ENCODE assay signal across 8 cellular contexts in the genomic region with DNA sequence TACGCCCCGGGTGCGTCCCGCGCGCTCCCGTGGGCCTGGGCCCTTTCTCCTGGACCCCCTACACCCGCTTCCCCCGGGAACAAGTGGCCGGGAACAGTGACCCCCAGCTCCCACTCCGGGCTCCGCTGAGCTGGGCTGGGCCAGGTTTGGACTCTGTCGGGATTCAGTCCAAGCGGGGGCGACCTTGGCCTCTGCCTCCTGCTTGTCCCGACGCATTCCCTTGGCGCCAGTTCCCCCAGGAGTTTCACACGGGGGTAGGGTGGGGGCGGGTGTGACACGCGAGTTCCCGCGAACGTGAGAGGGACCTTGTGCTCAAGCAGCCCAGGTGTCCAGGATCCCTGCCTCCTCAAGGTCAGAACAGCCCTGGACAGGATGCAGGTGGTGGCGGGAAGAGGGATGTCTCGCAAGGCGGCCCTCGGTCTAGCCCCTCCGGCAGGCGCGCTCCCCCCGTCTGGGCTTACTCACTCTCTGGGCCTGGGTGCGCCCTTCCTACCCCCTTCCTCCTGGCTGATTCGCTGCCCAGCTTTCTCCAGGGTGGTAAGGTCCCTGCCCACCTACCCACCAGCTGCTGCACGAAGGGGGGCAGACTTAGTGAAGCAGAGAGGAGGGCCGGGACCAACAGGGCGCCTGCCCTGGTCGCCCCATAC. TPM values are rescaled to one million over a fixed set of nuclear protein-coding genes. Genes with fewer than 3 reads are reported as not detected.
A peak's percentile ranks its signal among the peaks of the same experiment; 100 is the strongest.
DNase-seq lines count a peak whose midpoint lies in the region; ATAC-seq and TF ChIP-seq lines count a peak whose summit lies in the region.

No MANE protein-coding gene starts in this region.

- H3K9me3 ChIP-seq in iPS-18a (ENCODE audit: control insufficient read depth, low read depth, low read length) (no peaks in the 10 kb centered on the region), smooth muscle cell (replicated peaks; ENCODE audit: low read depth) (no peaks in the 10 kb centered on the region)

- no peak overlapping the region for H3K9ac ChIP-seq in iPS-18a (ENCODE audit: low read length)
- peak overlapping the region; percentile 74 for H3K9ac ChIP-seq in smooth muscle cell (ENCODE audit: low read depth)

- peaks cover 7% of the 10 kb centered on the region for H3K4me1 Mint-ChIP-seq in T-helper 1 cell treated with Interleukin-12 subunit alpha and Interleukin-12 subunit beta and Interleukin-4 antibody, amounts not matched to agents 30 μg/mL and 1 μg/mL, for 36 hours (ENCODE audit: low read depth)
- H3K4me1 Mint-ChIP-seq in activated T-helper 2 cell treated with anti-CD3 and anti-CD28 coated beads, Interferon-gamma antibody, Interleukin-2, Interleukin-4, amounts not matched to agents 10 μg/mL and 5 μg/mL and 100 μg/mL, durations not matched to agents 14 hours and 24 hours and 36 hours (ENCODE audit: low read depth): peaks cover 7% of the 10 kb centered on the region

- H3F3A ChIP-seq in smooth muscle cell (ENCODE audit: low read depth): no peaks in the 10 kb centered on the region

- H3K36me3 Mint-ChIP-seq in T-helper 1 cell treated with Interleukin-12 subunit alpha and Interleukin-12 subunit beta and Interleukin-4 antibody, amounts not matched to agents 30 μg/mL and 1 μg/mL, for 36 hours (ENCODE audit: low read depth): no peaks in the 10 kb centered on the region
- H3K36me3 Mint-ChIP-seq in activated T-helper 2 cell treated with anti-CD3 and anti-CD28 coated beads, Interferon-gamma antibody, Interleukin-2, Interleukin-4, amounts not matched to agents 10 μg/mL and 5 μg/mL and 100 μg/mL, durations not matched to agents 14 hours and 24 hours and 36 hours (ENCODE audit: low read depth): peaks cover 5% of the 10 kb centered on the region

- H3K36me3 ChIP-seq in iPS-18a (ENCODE audit: control insufficient read depth, low read depth, low read length): no peaks in the 10 kb centered on the region
- no peaks in the 10 kb centered on the region for H3K36me3 ChIP-seq in smooth muscle cell (ENCODE audit: low read depth)

- H3K9me3 Mint-ChIP-seq in T-helper 1 cell treated with Interleukin-12 subunit alpha and Interleukin-12 subunit beta and Interleukin-4 antibody, amounts not matched to agents 30 μg/mL and 1 μg/mL, for 36 hours: no peaks in the 10 kb centered on the region
- H3K9me3 Mint-ChIP-seq in activated T-helper 2 cell treated with anti-CD3 and anti-CD28 coated beads, Interferon-gamma antibody, Interleukin-2, Interleukin-4, amounts not matched to agents 10 μg/mL and 5 μg/mL and 100 μg/mL, durations not matched to agents 14 hours and 24 hours and 36 hours: no peaks in the 10 kb centered on the region

- H4K20me1 ChIP-seq in smooth muscle cell (ENCODE audit: low read depth): peaks cover 6% of the 10 kb centered on the region

- H3K4me3 Mint-ChIP-seq in T-helper 1 cell treated with Interleukin-12 subunit alpha and Interleukin-12 subunit beta and Interleukin-4 antibody, amounts not matched to agents 30 μg/mL and 1 μg/mL, for 36 hours: peak overlapping the region; percentile 28
- H3K4me3 Mint-ChIP-seq in activated T-helper 2 cell treated with anti-CD3 and anti-CD28 coated beads, Interferon-gamma antibody, Interleukin-2, Interleukin-4, amounts not matched to agents 10 μg/mL and 5 μg/mL and 100 μg/mL, durations not matched to agents 14 hours and 24 hours and 36 hours (ENCODE audit: low read depth): peak overlapping the region; percentile 30

- intact Hi-C loops in activated T-helper 2 cell treated with anti-CD3 and anti-CD28 coated beads, Interferon-gamma antibody, Interleukin-2, Interleukin-4, amounts not matched to agents 10 μg/mL and 5 μg/mL and 100 μg/mL, durations not matched to agents 14 hours and 24 hours and 36 hours (cut with micrococcal nuclease): loop anchor here (2.0 kb wide), 1 partner anchor 15 kb away; a partner anchor contains a TSS

- WGBS in smooth muscle cell (ENCODE audit: low lambda C conversion rate): 20% methylated on average over 30 of the region's 39 CpGs

- H2AFZ ChIP-seq in smooth muscle cell (ENCODE audit: low read depth): no peak overlapping the region

- H3K4me1 ChIP-seq in iPS-18a (ENCODE audit: control insufficient read depth, low read depth, low read length) (peaks cover 7% of the 10 kb centered on the region), smooth muscle cell (ENCODE audit: low read depth) (peaks cover 12% of the 10 kb centered on the region)

- ATAC-seq in GM18868 (IDR thresholded peaks at IDR 0.05; ENCODE audit: unreplicated experiment): no peak

- H3K4me2 ChIP-seq in smooth muscle cell: peak overlapping the region; percentile 96

- H3K27me3 ChIP-seq in iPS-18a (ENCODE audit: control insufficient read depth, insufficient read depth, low read length) (peaks cover 57% of the 10 kb centered on the region), smooth muscle cell (ENCODE audit: low read depth) (peaks cover 27% of the 10 kb centered on the region)

- H3K27ac ChIP-seq in iPS-18a (ENCODE audit: low read length) (no peak overlapping the region), smooth muscle cell (ENCODE audit: low read depth) (no peak overlapping the region)

- TF ChIP-seq CTCF in smooth muscle cell (IDR thresholded peaks at IDR 0.05; ENCODE audit: borderline replicate concordance, insufficient read depth, poor library complexity, severe bottlenecking): no peak

- H3K27me3 Mint-ChIP-seq in T-helper 1 cell treated with Interleukin-12 subunit alpha and Interleukin-12 subunit beta and Interleukin-4 antibody, amounts not matched to agents 30 μg/mL and 1 μg/mL, for 36 hours (ENCODE audit: low read depth): peaks cover 29% of the 10 kb centered on the region
- H3K27me3 Mint-ChIP-seq in activated T-helper 2 cell treated with anti-CD3 and anti-CD28 coated beads, Interferon-gamma antibody, Interleukin-2, Interleukin-4, amounts not matched to agents 10 μg/mL and 5 μg/mL and 100 μg/mL, durations not matched to agents 14 hours and 24 hours and 36 hours (ENCODE audit: low read depth): peaks cover 31% of the 10 kb centered on the region

- DNase-seq in T-helper 1 cell (no peak), smooth muscle cell (lab: John Stamatoyannopoulos, UW; ENCODE audit: unreplicated experiment) (no peak), NCI-H526 treated with DMSO at 0.1 percent for 48 hours (lab: John Stamatoyannopoulos, UW) (no peak)
- no peak for DNase-seq in activated T-helper 2 cell treated with anti-CD3 and anti-CD28 coated beads, Interferon-gamma antibody, Interleukin-2, Interleukin-4, amounts not matched to agents 10 μg/mL and 5 μg/mL and 100 μg/mL, durations not matched to agents 14 hours and 24 hours and 36 hours (ENCODE audit: low spot score)
- no peak for DNase-seq in stimulated activated CD4-positive, alpha-beta T cell treated with anti-CD3 and anti-CD28 coated beads, Interleukin-4, amount 100 ng/mL, for 1 hour

- H3K27ac Mint-ChIP-seq in T-helper 1 cell treated with Interleukin-12 subunit alpha and Interleukin-12 subunit beta and Interleukin-4 antibody, amounts not matched to agents 30 μg/mL and 1 μg/mL, for 36 hours: no peak overlapping the region
- H3K27ac Mint-ChIP-seq in activated T-helper 2 cell treated with anti-CD3 and anti-CD28 coated beads, Interferon-gamma antibody, Interleukin-2, Interleukin-4, amounts not matched to agents 10 μg/mL and 5 μg/mL and 100 μg/mL, durations not matched to agents 14 hours and 24 hours and 36 hours: no peak overlapping the region

- H3K4me3 ChIP-seq in iPS-18a (ENCODE audit: low read length) (peak overlapping the region; percentile 45), smooth muscle cell (peak overlapping the region; percentile 68)

- no peaks in the 10 kb centered on the region for H3K79me2 ChIP-seq in smooth muscle cell (ENCODE audit: low read depth)

RNA-seq across cellular contexts. Expression of a gene that starts 0.8 kb away (rescaled TPM):
- total RNA-seq in activated T-helper 2 cell treated with anti-CD3 and anti-CD28 coated beads, Interferon-gamma antibody, Interleukin-2, Interleukin-4, amounts not matched to agents 10 μg/mL and 5 μg/mL and 100 μg/mL, durations not matched to agents 14 hours and 24 hours and 36 hours: 0.16 and 0.55 TPM in 2 replicates
- 7.6 and 14.1 TPM in 2 replicates for total RNA-seq in smooth muscle cell
- polyA plus RNA-seq in smooth muscle cell: 38.1 and 45.7 TPM in 2 replicates

RNA-seq across cellular contexts. Expression of a gene that starts 11.3 kb away (rescaled TPM):
- total RNA-seq in activated T-helper 2 cell treated with anti-CD3 and anti-CD28 coated beads, Interferon-gamma antibody, Interleukin-2, Interleukin-4, amounts not matched to agents 10 μg/mL and 5 μg/mL and 100 μg/mL, durations not matched to agents 14 hours and 24 hours and 36 hours: 156 and 185 TPM in 2 replicates
- total RNA-seq in smooth muscle cell: 0.27 and 4.9 TPM in 2 replicates
- polyA plus RNA-seq in smooth muscle cell: 31.8 and 40.6 TPM in 2 replicates

RNA-seq across cellular contexts. Expression of a gene that starts 15.7 kb away (rescaled TPM):
- total RNA-seq in activated T-helper 2 cell treated with anti-CD3 and anti-CD28 coated beads, Interferon-gamma antibody, Interleukin-2, Interleukin-4, amounts not matched to agents 10 μg/mL and 5 μg/mL and 100 μg/mL, durations not matched to agents 14 hours and 24 hours and 36 hours: 38.2 and 42.6 TPM in 2 replicates
- total RNA-seq in smooth muscle cell: 3.8 and 3.9 TPM in 2 replicates
- 4.7 and 8.2 TPM in 2 replicates for polyA plus RNA-seq in smooth muscle cell

RNA-seq across cellular contexts. Expression of a gene that starts 51.0 kb away (rescaled TPM):
- total RNA-seq in activated T-helper 2 cell treated with anti-CD3 and anti-CD28 coated beads, Interferon-gamma antibody, Interleukin-2, Interleukin-4, amounts not matched to agents 10 μg/mL and 5 μg/mL and 100 μg/mL, durations not matched to agents 14 hours and 24 hours and 36 hours: 8.2 and 9.6 TPM in 2 replicates
- total RNA-seq in smooth muscle cell: 2.6 and 7.0 TPM in 2 replicates
- polyA plus RNA-seq in smooth muscle cell: 7.2 and 12.1 TPM in 2 replicates

RNA-seq across cellular contexts. Expression of a gene that starts 55.8 kb away (rescaled TPM):
- total RNA-seq in activated T-helper 2 cell treated with anti-CD3 and anti-CD28 coated beads, Interferon-gamma antibody, Interleukin-2, Interleukin-4, amounts not matched to agents 10 μg/mL and 5 μg/mL and 100 μg/mL, durations not matched to agents 14 hours and 24 hours and 36 hours: 170 and 172 TPM in 2 replicates
- 25.5 and 41.3 TPM in 2 replicates for total RNA-seq in smooth muscle cell
- 48.7 and 60.4 TPM in 2 replicates for polyA plus RNA-seq in smooth muscle cell

Comparison
In these comparisons a context has a peak if more than half of its experiments do, and no peak if none do; other contexts are left out.
1. RNA of a gene that starts 11.3 kb away (total RNA-seq): 156 to 185 TPM in activated T-helper 2 cell treated with anti-CD3 and anti-CD28 coated beads, Interferon-gamma antibody, Interleukin-2, Interleukin-4, amounts not matched to agents 10 μg/mL and 5 μg/mL and 100 μg/mL, durations not matched to agents 14 hours and 24 hours and 36 hours; 0.27 to 4.9 TPM in smooth muscle cell; every median in the first group is over 10 times any median in the second.